33 cellular contexts compared by ENCODE assay signal in the genomic region with DNA sequence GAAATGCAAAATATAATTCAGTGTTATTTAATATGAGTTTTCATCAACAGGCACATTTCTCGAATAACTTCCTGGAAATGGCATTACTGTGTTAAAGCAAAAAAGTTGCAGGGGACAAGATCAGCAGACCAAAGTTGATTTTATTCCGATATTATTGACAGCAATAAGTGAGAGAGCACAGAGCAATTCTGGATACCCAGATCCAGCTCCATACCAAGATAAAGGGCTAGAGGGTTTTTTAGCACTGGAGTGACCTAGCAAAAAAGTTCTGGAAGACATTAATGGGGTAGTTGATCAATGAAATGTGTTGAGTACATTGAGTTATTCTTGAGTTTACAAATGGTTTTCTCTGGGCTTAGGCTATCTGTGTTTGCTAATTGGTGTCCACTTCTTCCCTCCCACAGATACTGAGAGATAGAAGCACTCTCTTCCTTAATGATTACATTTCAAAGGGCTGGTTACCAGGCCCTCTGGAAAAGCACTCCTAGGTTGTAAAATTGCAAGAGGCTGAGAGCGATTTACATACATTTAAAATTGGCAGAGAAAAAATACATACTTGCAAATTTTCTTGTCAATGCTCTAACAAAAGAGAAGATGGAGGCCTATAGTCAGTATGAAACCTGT.
"Had no signal": no experiment of that assay in that cellular context is flagged by ENCODE, and none has a peak within 500 bp of the region (broad histone marks: within the 10 kb centered on the region; RNA-seq: fewer than 3 reads in every experiment).

No MANE protein-coding gene starts in this region.

- H3K4me3 Mint-ChIP-seq: activated CD4-positive, alpha-beta memory T cell treated with anti-CD3 and anti-CD28 coated beads, Interleukin-2, amount 10 ng/mL, durations not matched to agents 7 days and 5 days; activated CD4-positive, alpha-beta T cell treated with anti-CD3 and anti-CD28 coated beads, Interleukin-2, amount 10 ng/mL, durations not matched to agents 7 days and 5 days; activated naive CD4-positive, alpha-beta T cell treated with anti-CD3 and anti-CD28 coated beads, Interleukin-2, amount 10 ng/mL, durations not matched to agents 7 days and 5 days; activated naive CD8-positive, alpha-beta T cell treated with anti-CD3 and anti-CD28 coated beads, Interleukin-2, amount 10 ng/mL, durations not matched to agents 7 days and 5 days; activated T-cell treated with anti-CD3 and anti-CD28 coated beads, Interleukin-2, amount 50 U/mL, for 24 hours; brain; effector memory CD8-positive, alpha-beta T cell; nephron; stimulated activated effector memory CD8-positive, alpha-beta T cell treated with anti-CD3 and anti-CD28 coated beads, Interleukin-12 subunit alpha, Interleukin-12 subunit beta, amount 100 ng/mL, for 72 hours; stimulated activated naive CD8-positive, alpha-beta T cell treated with anti-CD3 and anti-CD28 coated beads, Interleukin-15, Interleukin-2, amounts not matched to agents 100 ng/mL and 50 ng/mL, for 24 hours had no signal

- H3K9me3 ChIP-seq: ascending aorta, colonic mucosa, gastroesophageal sphincter, neutrophil, prostate gland, sigmoid colon, thoracic aorta had no signal

- H3K27me3 Mint-ChIP-seq: activated CD4-positive, alpha-beta memory T cell treated with anti-CD3 and anti-CD28 coated beads, Interleukin-2, amount 10 ng/mL, durations not matched to agents 7 days and 5 days; activated CD4-positive, alpha-beta T cell treated with anti-CD3 and anti-CD28 coated beads, Interleukin-2, amount 10 ng/mL, durations not matched to agents 7 days and 5 days; activated naive CD4-positive, alpha-beta T cell treated with anti-CD3 and anti-CD28 coated beads, Interleukin-2, amount 10 ng/mL, durations not matched to agents 7 days and 5 days had no signal

- ATAC-seq: effector memory CD8-positive, alpha-beta T cell; gastroesophageal sphincter; left ventricle myocardium superior; stimulated activated effector memory CD8-positive, alpha-beta T cell treated with anti-CD3 and anti-CD28 coated beads, Interleukin-12 subunit alpha, Interleukin-12 subunit beta, amount 100 ng/mL, for 72 hours had no signal

- H3K4me1 ChIP-seq: ascending aorta, colonic mucosa, prostate gland had no signal

- DNase-seq: activated CD4-positive, alpha-beta memory T cell treated with anti-CD3 and anti-CD28 coated beads, Interleukin-2, amount 10 ng/mL, durations not matched to agents 7 days and 5 days; activated CD4-positive, alpha-beta T cell treated with anti-CD3 and anti-CD28 coated beads for 1 hour; activated CD4-positive, alpha-beta T cell treated with anti-CD3 and anti-CD28 coated beads, Interleukin-2, amount 10 ng/mL, durations not matched to agents 7 days and 5 days; activated CD8-positive, alpha-beta memory T cell treated with anti-CD3 and anti-CD28 coated beads, Interleukin-2, amount 50 U/mL, for 48 hours; activated gamma-delta T cell; activated naive CD4-positive, alpha-beta T cell treated with anti-CD3 and anti-CD28 coated beads, Interleukin-2, amount 10 ng/mL, durations not matched to agents 7 days and 5 days; activated naive CD8-positive, alpha-beta T cell treated with anti-CD3 and anti-CD28 coated beads, Interleukin-2, amount 10 ng/mL, durations not matched to agents 7 days and 5 days; activated T-cell treated with anti-CD3 and anti-CD28 coated beads, Interleukin-2, amount 50 U/mL, for 24 hours; cerebellar nuclear complex; colonic mucosa; dorsolateral prefrontal cortex; effector memory CD8-positive, alpha-beta T cell; hippocampal formation; islet precursor cell; left ventricle myocardium superior; retina; sigmoid colon; small intestine; stimulated activated CD4-positive, alpha-beta T cell treated with anti-CD3 and anti-CD28 coated beads, Interleukin-4, amount 100 ng/mL, for 24 hours; T-helper 2 cell; trophoblast cell had no signal

- H3K4me1 Mint-ChIP-seq: activated CD4-positive, alpha-beta memory T cell treated with anti-CD3 and anti-CD28 coated beads, Interleukin-2, amount 10 ng/mL, durations not matched to agents 7 days and 5 days; activated CD4-positive, alpha-beta T cell treated with anti-CD3 and anti-CD28 coated beads, Interleukin-2, amount 10 ng/mL, durations not matched to agents 7 days and 5 days; activated naive CD4-positive, alpha-beta T cell treated with anti-CD3 and anti-CD28 coated beads, Interleukin-2, amount 10 ng/mL, durations not matched to agents 7 days and 5 days; activated naive CD8-positive, alpha-beta T cell treated with anti-CD3 and anti-CD28 coated beads, Interleukin-2, amount 10 ng/mL, durations not matched to agents 7 days and 5 days; brain; nephron; stimulated activated effector memory CD8-positive, alpha-beta T cell treated with anti-CD3 and anti-CD28 coated beads, Interleukin-12 subunit alpha, Interleukin-12 subunit beta, amount 100 ng/mL, for 72 hours had no signal

- H3K27me3 ChIP-seq: ascending aorta, cardiac muscle cell, colonic mucosa, dorsolateral prefrontal cortex, gastroesophageal sphincter, neutrophil, sigmoid colon had no signal

- H3K9me3 Mint-ChIP-seq: activated CD4-positive, alpha-beta memory T cell treated with anti-CD3 and anti-CD28 coated beads, Interleukin-2, amount 10 ng/mL, durations not matched to agents 7 days and 5 days; activated CD4-positive, alpha-beta T cell treated with anti-CD3 and anti-CD28 coated beads, Interleukin-2, amount 10 ng/mL, durations not matched to agents 7 days and 5 days; activated naive CD4-positive, alpha-beta T cell treated with anti-CD3 and anti-CD28 coated beads, Interleukin-2, amount 10 ng/mL, durations not matched to agents 7 days and 5 days; activated naive CD8-positive, alpha-beta T cell treated with anti-CD3 and anti-CD28 coated beads, Interleukin-2, amount 10 ng/mL, durations not matched to agents 7 days and 5 days; activated T-cell treated with anti-CD3 and anti-CD28 coated beads, Interleukin-2, amount 50 U/mL, for 24 hours; brain; effector memory CD8-positive, alpha-beta T cell; nephron; stimulated activated effector memory CD8-positive, alpha-beta T cell treated with anti-CD3 and anti-CD28 coated beads, Interleukin-12 subunit alpha, Interleukin-12 subunit beta, amount 100 ng/mL, for 72 hours; stimulated activated naive CD8-positive, alpha-beta T cell treated with anti-CD3 and anti-CD28 coated beads, Interleukin-15, Interleukin-2, amounts not matched to agents 100 ng/mL and 50 ng/mL, for 24 hours had no signal

- H3K4me3 ChIP-seq: ascending aorta, cardiac muscle cell, colonic mucosa, dorsolateral prefrontal cortex, gastroesophageal sphincter, prostate gland, sigmoid colon, thoracic aorta had no signal

- H3K36me3 Mint-ChIP-seq: activated naive CD4-positive, alpha-beta T cell treated with anti-CD3 and anti-CD28 coated beads, Interleukin-2, amount 10 ng/mL, durations not matched to agents 7 days and 5 days; activated naive CD8-positive, alpha-beta T cell treated with anti-CD3 and anti-CD28 coated beads, Interleukin-2, amount 10 ng/mL, durations not matched to agents 7 days and 5 days; brain; stimulated activated effector memory CD8-positive, alpha-beta T cell treated with anti-CD3 and anti-CD28 coated beads, Interleukin-12 subunit alpha, Interleukin-12 subunit beta, amount 100 ng/mL, for 72 hours had no signal

- H3K27ac ChIP-seq: ascending aorta, cardiac muscle cell, colonic mucosa, dorsolateral prefrontal cortex, gastroesophageal sphincter, neutrophil, prostate gland, sigmoid colon, thoracic aorta had no signal

- H3K36me3 ChIP-seq: ascending aorta, cardiac muscle cell, colonic mucosa, gastroesophageal sphincter, neutrophil, prostate gland, sigmoid colon, thoracic aorta had no signal

- H3K27ac Mint-ChIP-seq: activated CD4-positive, alpha-beta memory T cell treated with anti-CD3 and anti-CD28 coated beads, Interleukin-2, amount 10 ng/mL, durations not matched to agents 7 days and 5 days; activated CD4-positive, alpha-beta T cell treated with anti-CD3 and anti-CD28 coated beads, Interleukin-2, amount 10 ng/mL, durations not matched to agents 7 days and 5 days; activated naive CD4-positive, alpha-beta T cell treated with anti-CD3 and anti-CD28 coated beads, Interleukin-2, amount 10 ng/mL, durations not matched to agents 7 days and 5 days; activated naive CD8-positive, alpha-beta T cell treated with anti-CD3 and anti-CD28 coated beads, Interleukin-2, amount 10 ng/mL, durations not matched to agents 7 days and 5 days; activated T-cell treated with anti-CD3 and anti-CD28 coated beads, Interleukin-2, amount 50 U/mL, for 24 hours; brain; effector memory CD8-positive, alpha-beta T cell; nephron; stimulated activated effector memory CD8-positive, alpha-beta T cell treated with anti-CD3 and anti-CD28 coated beads, Interleukin-12 subunit alpha, Interleukin-12 subunit beta, amount 100 ng/mL, for 72 hours; stimulated activated naive CD8-positive, alpha-beta T cell treated with anti-CD3 and anti-CD28 coated beads, Interleukin-15, Interleukin-2, amounts not matched to agents 100 ng/mL and 50 ng/mL, for 24 hours had no signal

- FAIRE-seq: endothelial cell of umbilical vein, small intestine, urothelium cell line had no signal
